ENCODE assay signal across 33 cellular contexts in the genomic region with DNA sequence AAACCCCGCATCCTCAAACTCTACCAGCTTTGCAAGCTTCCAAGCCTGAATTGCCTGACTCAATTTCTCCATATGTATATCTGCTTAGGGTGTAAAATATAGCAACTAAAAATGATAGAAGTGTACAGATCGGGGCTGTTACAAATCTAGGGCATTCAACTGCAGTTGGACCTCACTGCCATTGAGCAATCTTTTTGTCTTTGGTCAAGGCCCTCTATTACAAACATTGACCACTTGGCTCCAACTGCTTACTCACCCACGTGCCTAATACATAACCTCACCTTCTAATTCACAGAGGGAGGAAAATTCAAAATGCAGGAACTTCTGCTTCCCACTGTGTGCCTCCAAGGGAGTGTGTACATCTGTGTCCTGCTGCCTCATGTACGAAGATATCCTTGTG.
"Had no signal": no experiment of that assay in that cellular context is flagged by ENCODE, and none has a peak within 500 bp of the region (broad histone marks: within the 10 kb centered on the region; RNA-seq: fewer than 3 reads in every experiment).

No MANE protein-coding gene starts in this region.

- H3K4me3 ChIP-seq: body of pancreas, breast epithelium, cardiac muscle cell had no signal

- DNase-seq: activated B cell treated with CpG ODN at 0.5 μM for 24 hours; activated CD4-positive, alpha-beta memory T cell treated with anti-CD3 and anti-CD28 coated beads, Interleukin-2, amount 10 ng/mL, durations not matched to agents 7 days and 5 days; activated CD4-positive, alpha-beta T cell treated with anti-CD3 and anti-CD28 coated beads for 1 hour; activated CD4-positive, alpha-beta T cell treated with anti-CD3 and anti-CD28 coated beads for 36 hours; activated CD4-positive, alpha-beta T cell treated with anti-CD3 and anti-CD28 coated beads for 48 hours; activated CD4-positive, alpha-beta T cell treated with anti-CD3 and anti-CD28 coated beads, Interleukin-2, amount 10 ng/mL, durations not matched to agents 7 days and 5 days; activated CD4-positive, alpha-beta T cell treated with anti-CD3 and anti-CD28 coated beads, Interleukin-2, amount 50 U/mL, for 48 hours; activated CD8-positive, alpha-beta memory T cell treated with anti-CD3 and anti-CD28 coated beads for 24 hours; activated CD8-positive, alpha-beta memory T cell treated with anti-CD3 and anti-CD28 coated beads, Interleukin-2, amount 10 ng/mL, durations not matched to agents 7 days and 5 days; activated CD8-positive, alpha-beta memory T cell treated with anti-CD3 and anti-CD28 coated beads, Interleukin-2, amount 50 U/mL, for 48 hours; activated CD8-positive, alpha-beta T cell treated with anti-CD3 and anti-CD28 coated beads, Interleukin-2, amount 10 ng/mL, durations not matched to agents 7 days and 5 days; activated effector memory CD4-positive, alpha-beta T cell treated with Interleukin-2 at 50 U/mL for 16 hours; activated gamma-delta T cell; activated naive CD4-positive, alpha-beta T cell treated with anti-CD3 and anti-CD28 coated beads, Interleukin-2, amount 10 ng/mL, durations not matched to agents 7 days and 5 days; activated naive CD4-positive, alpha-beta T cell treated with Interleukin-2 at 50 U/mL for 16 hours; activated naive CD8-positive, alpha-beta T cell treated with anti-CD3 and anti-CD28 coated beads, Interleukin-2, amount 10 ng/mL, durations not matched to agents 7 days and 5 days; activated naive CD8-positive, alpha-beta T cell treated with anti-CD3 and anti-CD28 coated beads, Interleukin-2, amount 50 U/mL, for 24 hours; activated T-cell treated with anti-CD3 and anti-CD28 coated beads, Interleukin-2, amount 50 U/mL, for 24 hours; activated T-cell treated with anti-CD3 and anti-CD28 coated beads, Interleukin-2, amount 50 U/mL, for 48 hours; amniotic stem cell; aorta; body of pancreas; brain microvascular endothelial cell; caudate nucleus; cerebellar nuclear complex; T-helper 1 cell; T-helper 2 cell; T-helper 9 cell had no signal

- FAIRE-seq: astrocyte, TTC549 had no signal

- H3K27ac ChIP-seq: body of pancreas, brain microvascular endothelial cell, breast epithelium, cardiac muscle cell, VCaP had no signal

- H3K36me3 ChIP-seq: brain microvascular endothelial cell, breast epithelium had no signal

- ATAC-seq: activated CD4-positive, alpha-beta T cell treated with anti-CD3 and anti-CD28 coated beads for 36 hours; activated CD8-positive, alpha-beta memory T cell treated with anti-CD3 and anti-CD28 coated beads, Interleukin-2, amount 10 ng/mL, durations not matched to agents 7 days and 5 days; activated CD8-positive, alpha-beta T cell treated with anti-CD3 and anti-CD28 coated beads, Interleukin-2, amount 10 ng/mL, durations not matched to agents 7 days and 5 days; activated naive CD8-positive, alpha-beta T cell treated with anti-CD3 and anti-CD28 coated beads, Interleukin-2, amount 50 U/mL, for 24 hours; body of pancreas had no signal

- H3K4me1 ChIP-seq: body of pancreas, breast epithelium had no signal

- H3K27me3 ChIP-seq: body of pancreas, brain microvascular endothelial cell, breast epithelium, cardiac muscle cell had no signal

- H3K9me3 ChIP-seq: body of pancreas, breast epithelium had no signal
